ENCODE assay signal across 16 cellular contexts in genomic region chr5:58670620-58671019, GRCh38.
"Had no signal": no experiment of that assay in that cellular context is flagged by ENCODE, and none has a peak within 500 bp of the region (broad histone marks: within the 10 kb centered on the region; RNA-seq: fewer than 3 reads in every experiment).

No MANE protein-coding gene starts in this region.

- H3K27ac ChIP-seq: neutrophil, thyroid gland had no signal

- H3K4me1 ChIP-seq: thyroid gland had no signal

- H3K4me3 ChIP-seq: thyroid gland had no signal

- DNase-seq: activated CD4-positive, alpha-beta T cell treated with anti-CD3 and anti-CD28 coated beads, Interleukin-2, amount 50 U/mL, for 4 hours; activated naive CD4-positive, alpha-beta T cell; activated naive CD8-positive, alpha-beta T cell treated with anti-CD3 and anti-CD28 coated beads, Interleukin-2, amount 10 ng/mL, durations not matched to agents 7 days and 5 days; activated T-cell treated with anti-CD3 and anti-CD28 coated beads for 4 hours; amygdala; caudate nucleus; erythroblast; natural killer cell; stimulated activated CD4-positive, alpha-beta T cell treated with anti-CD3 and anti-CD28 coated beads, Interleukin-12 subunit alpha, Interleukin-12 subunit beta, amount 100 ng/mL, for 4 hours; stimulated activated CD4-positive, alpha-beta T cell treated with anti-CD3 and anti-CD28 coated beads, Interleukin-1b, Interleukin-23, amount 100 ng/mL, for 48 hours; stimulated activated CD8-positive, alpha-beta memory T cell treated with anti-CD3 and anti-CD28 coated beads, Interleukin-4, amount 100 ng/mL, for 48 hours; stimulated activated naive CD4-positive, alpha-beta T cell treated with Interleukin-2 at 50 U/mL for 16 hours; SW 1271; T-helper 2 cell; thyroid gland had no signal

- ATAC-seq: natural killer cell had no signal

- H3K9me3 ChIP-seq: neutrophil, thyroid gland had no signal

- H3K36me3 ChIP-seq: neutrophil, thyroid gland had no signal

- H3K27me3 ChIP-seq: neutrophil, thyroid gland had no signal
